Comparison of ENCODE assay signal across 33 cellular contexts in the genomic region with DNA sequence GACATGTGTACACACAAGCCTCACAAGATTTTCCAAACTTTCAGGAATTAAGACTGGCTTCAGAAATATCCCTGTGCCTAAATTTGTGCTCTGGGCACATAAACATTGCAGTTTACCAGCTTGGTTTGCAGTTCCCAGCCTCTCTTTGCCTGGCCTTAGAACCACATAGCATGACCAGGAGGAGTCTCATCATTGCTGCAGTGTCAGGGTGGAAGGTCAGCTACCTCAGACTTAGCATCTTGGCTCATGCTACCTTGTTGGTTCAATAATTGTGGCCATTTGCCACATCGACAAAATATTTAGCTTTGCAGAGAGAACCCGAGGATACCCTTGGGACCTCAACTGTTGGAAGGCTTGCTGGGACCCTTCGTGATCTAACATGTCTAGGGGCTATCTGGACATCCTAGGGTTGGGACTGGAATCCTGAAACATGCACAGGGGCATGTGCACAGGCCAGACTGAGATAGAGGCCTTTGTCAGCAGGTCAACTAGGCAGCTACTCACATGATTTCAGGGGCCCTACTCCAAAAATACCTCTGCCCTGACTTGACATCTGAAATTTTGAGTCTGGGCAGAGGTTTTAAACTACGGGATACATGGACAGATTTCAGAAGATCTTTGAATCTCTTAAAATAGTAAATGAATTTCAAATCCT. TPM values are rescaled to one million over a fixed set of nuclear protein-coding genes. Genes with fewer than 3 reads are reported as not detected.
"Had no signal": no experiment of that assay in that cellular context is flagged by ENCODE, and none has a peak within 500 bp of the region (broad histone marks: within the 10 kb centered on the region; RNA-seq: fewer than 3 reads in every experiment).

No MANE protein-coding gene starts in this region.

- H3K9me3 ChIP-seq: colonic mucosa, esophagus squamous epithelium, gastrocnemius medialis, heart right ventricle, lower lobe of right lung, mucosa of descending colon had no signal

- H3K9me3 Mint-ChIP-seq: effector memory CD8-positive, alpha-beta T cell; endodermal cell had no signal

- H3K27me3 ChIP-seq: colonic mucosa, esophagus squamous epithelium had no signal

- H3K4me3 Mint-ChIP-seq: effector memory CD8-positive, alpha-beta T cell; endodermal cell; mesothelial cell of epicardium had no signal

- DNase-seq: colonic mucosa; dermis blood vessel endothelial cell; dorsolateral prefrontal cortex; effector CD8-positive, alpha-beta T cell; effector memory CD8-positive, alpha-beta T cell; endodermal cell; erythroblast; esophagus squamous epithelium; foreskin fibroblast; foreskin melanocyte; gastrocnemius medialis; glutamatergic neuron; head of caudate nucleus; heart right ventricle; hippocampal formation; left cardiac atrium; left ventricle myocardium superior; lower lobe of right lung; mesenchymal stem cell; mucosa of descending colon had no signal

- ATAC-seq: effector memory CD8-positive, alpha-beta T cell; gastrocnemius medialis; heart right ventricle; left cardiac atrium; left ventricle myocardium superior; lower lobe of right lung; mucosa of descending colon had no signal

- H3K27ac ChIP-seq: colonic mucosa, dorsolateral prefrontal cortex, epithelial cell of prostate, esophagus squamous epithelium, gastrocnemius medialis, heart right ventricle, lower lobe of right lung had no signal

- H3K4me1 Mint-ChIP-seq: endodermal cell had no signal

- H3K4me1 ChIP-seq: colonic mucosa, esophagus squamous epithelium, gastrocnemius medialis, heart right ventricle, lower lobe of right lung had no signal

- H3K27ac Mint-ChIP-seq: effector memory CD8-positive, alpha-beta T cell; endodermal cell; mesothelial cell of epicardium had no signal

- H3K4me3 ChIP-seq: colonic mucosa, dorsolateral prefrontal cortex, esophagus squamous epithelium, gastrocnemius medialis, heart right ventricle, lower lobe of right lung, mucosa of descending colon had no signal

- H3K36me3 ChIP-seq: colonic mucosa, esophagus squamous epithelium, gastrocnemius medialis, heart right ventricle, lower lobe of right lung had no signal

- H3K36me3 Mint-ChIP-seq: mesothelial cell of epicardium had no signal

- FAIRE-seq: endometrium, islet of Langerhans, keratinocyte had no signal

RNA-seq across cellular contexts. Expression of a gene that starts 8.0 kb away (rescaled TPM):
- total RNA-seq: chondrocyte, colonic mucosa, dermis blood vessel endothelial cell, endodermal cell, esophagus mucosa, esophagus squamous epithelium, gastrocnemius medialis, glomerular endothelial cell, heart right ventricle, kidney epithelial cell, left cardiac atrium, left ventricle myocardium superior, lower leg skin, lower lobe of right lung, lung microvascular endothelial cell, mesenteric fat pad, mesothelial cell of epicardium, myocyte had no signal
- polyA plus RNA-seq: heart right ventricle, keratinocyte had no signal

RNA-seq across cellular contexts. Expression of a gene that starts 38.6 kb away (rescaled TPM):
- total RNA-seq: chondrocyte, colonic mucosa, dermis blood vessel endothelial cell, esophagus mucosa, esophagus squamous epithelium, gastrocnemius medialis, glomerular endothelial cell, kidney epithelial cell, left cardiac atrium, left ventricle myocardium superior, lower leg skin, lower lobe of right lung, lung microvascular endothelial cell, mesenteric fat pad, mesothelial cell of epicardium, myocyte had no signal
- polyA plus RNA-seq: heart right ventricle, keratinocyte had no signal
